8 cellular contexts compared by ENCODE assay signal in genomic region chr19:18281082-18282020, GRCh38. TPM values are rescaled to one million over a fixed set of nuclear protein-coding genes. Genes with fewer than 3 reads are reported as not detected.
A peak's percentile ranks its signal among the peaks of the same experiment; 100 is the strongest.
DNase-seq lines count a peak whose midpoint lies in the region; ATAC-seq and TF ChIP-seq lines count a peak whose summit lies in the region.

TSS of gene JUND (minus strand) at chr19:18281622. CDS start at chr19:18281484, 138 bp downstream.

- H3K9ac ChIP-seq in muscle layer of colon (ENCODE audit: low read length), result peak within 1 kb of the TSS; percentile 98

- H3K36me3 ChIP-seq in PC-9 (ENCODE audit: low read depth) (peaks cover 5% of the 10 kb centered on the region; the same call in 1 of the 2 replicates), esophagus (ENCODE audit: control insufficient read depth in 2 of 2, insufficient read depth in 2 of 2, low read length in 1 of 2) (peaks cover 0 to 12% of the 10 kb centered on the region in 2 donors), muscle layer of colon (ENCODE audit: insufficient read depth, low read length) (peaks cover 16% of the 10 kb centered on the region)

- POLR2A ChIA-PET in PC-9 (lab: Charles Lee; ENCODE audit: unreplicated experiment), result interaction anchor here (0.5 to 2.4 kb wide), 27 partner anchors 11 to 560 kb away, joined by 3 to 63 read pairs (median 6); partner anchors contain the start of genes LSM4, MPV17L2 and RPL18A

- no peaks in the 10 kb centered on the region for H3K9me2 ChIP-seq in PC-9 (ENCODE audit: insufficient read depth)

- WGBS in esophagus, 2 donors, result 0 to 1% methylated on average over 74 to 138 of the region's 138 CpGs

- no peaks in the 10 kb centered on the region for H3K9me3 Mint-ChIP-seq in activated T-cell treated with anti-CD3 and anti-CD28 coated beads, Interleukin-2, amount 50 U/mL, for 4 hours

- peak within 1 kb of the TSS; percentile 93 for H3K4me3 ChIP-seq in PC-9
- peak within 1 kb of the TSS; percentile 67 to 99 for H3K4me3 ChIP-seq in esophagus (ENCODE audit: low read depth in 1 of 2, low read length in 2 of 2)
- H3K4me3 ChIP-seq in muscle layer of colon (ENCODE audit: low read depth in 1 of 2, low read length in 2 of 2), result peak within 1 kb of the TSS; percentile 84 to 99

- CTCF ChIA-PET in PC-9 (lab: Charles Lee), result interaction anchor here (0.9 to 1.8 kb wide), 2 partner anchors 42 to 47 kb away, joined by 4 to 9 read pairs; partner anchors contain the start of gene LSM4

- peaks cover 48% of the 10 kb centered on the region for H3K79me2 ChIP-seq in PC-9 (ENCODE audit: low read depth)

- peak within 1 kb of the TSS; percentile 99 for H3K4me2 ChIP-seq in PC-9

- in situ Hi-C loops in KBM-7 (cut with MboI; ENCODE audit: low pct_unique_long_range_greater_than_20kb, low sequenced_read_pairs), result no loop called here

- H3K4me1 ChIP-seq in PC-9 (replicated peaks; ENCODE audit: insufficient read depth) (peaks cover 21% of the 10 kb centered on the region), esophagus (ENCODE audit: control insufficient read depth in 2 of 2, insufficient read depth in 2 of 2, low read length in 1 of 2) (peaks cover 0 to 14% of the 10 kb centered on the region in 2 donors), muscle layer of colon (ENCODE audit: insufficient read depth, low read length) (peaks cover 33% of the 10 kb centered on the region)

- peaks cover 25% of the 10 kb centered on the region for H4K20me1 ChIP-seq in PC-9 (ENCODE audit: insufficient read depth)

- DNase-seq in DMS79 (lab: John Stamatoyannopoulos, UW), result peak; percentile 92
- peak; percentile 97 for DNase-seq in KBM-7
- peak; percentile 91 to 99 for DNase-seq in PC-9
- DNase-seq in activated T-cell treated with anti-CD3 and anti-CD28 coated beads, Interleukin-2, amount 50 U/mL, for 4 hours, result peak; percentile 95
- DNase-seq in stimulated activated CD8-positive, alpha-beta memory T cell treated with anti-CD3 and anti-CD28 coated beads, Interleukin-7, amount 100 ng/mL, for 1 hour (ENCODE audit: low read depth in 2 of 2), result peak; percentile 89 to 95

- no peaks in the 10 kb centered on the region for H3K27me3 Mint-ChIP-seq in activated T-cell treated with anti-CD3 and anti-CD28 coated beads, Interleukin-2, amount 50 U/mL, for 4 hours (ENCODE audit: low read depth)

- no TSS peak for BruUV-seq in PC-9 (replicated peaks; lab: Mats Ljungman, UMichigan)

- ATAC-seq in GM21717 (IDR thresholded peaks at IDR 0.05; ENCODE audit: unreplicated experiment), result peak; percentile 48
- peak; percentile 74 to 77 for ATAC-seq in activated T-cell treated with anti-CD3 and anti-CD28 coated beads, Interleukin-2, amount 50 U/mL, for 4 hours

- peak within 1 kb of the TSS; percentile 96 for H3K4me3 Mint-ChIP-seq in activated T-cell treated with anti-CD3 and anti-CD28 coated beads, Interleukin-2, amount 50 U/mL, for 4 hours

- peaks cover 54% of the 10 kb centered on the region for H3F3A ChIP-seq in PC-9 (ENCODE audit: insufficient read depth, low read depth)

- H3K27ac ChIP-seq in PC-9 (peak within 1 kb of the TSS; percentile 97), esophagus (ENCODE audit: low read depth in 2 of 2, low read length in 1 of 2) (peak within 1 kb of the TSS; percentile 100), muscle layer of colon (ENCODE audit: low read depth, low read length) (peak within 1 kb of the TSS; percentile 100)

- TF ChIP-seq CTCF in PC-9 (conservative IDR thresholded peaks at IDR 0.05), result no peak

- no peaks in the 10 kb centered on the region for H3K27me3 ChIP-seq in PC-9 (ENCODE audit: insufficient read depth, low read depth)
- H3K27me3 ChIP-seq in esophagus (ENCODE audit: control insufficient read depth in 1 of 2, insufficient read depth in 2 of 2, low read length in 2 of 2), result no peaks in the 10 kb centered on the region
- H3K27me3 ChIP-seq in muscle layer of colon (ENCODE audit: control insufficient read depth in 1 of 2, insufficient read depth in 2 of 2, low read length in 2 of 2), result no peaks in the 10 kb centered on the region

- intact Hi-C loops in PC-9 (cut with micrococcal nuclease; ENCODE audit: unreplicated experiment), result loop anchor here (1.0 kb wide), 2 partner anchors 11 to 23 kb away; no protein-coding TSS in a partner anchor

- H2AFZ ChIP-seq in PC-9, result peak within 1 kb of the TSS; percentile 93

- peaks cover 15% of the 10 kb centered on the region for H3K36me3 Mint-ChIP-seq in activated T-cell treated with anti-CD3 and anti-CD28 coated beads, Interleukin-2, amount 50 U/mL, for 4 hours (ENCODE audit: insufficient read depth)

- H3K9me3 ChIP-seq in PC-9 (ENCODE audit: insufficient read depth, low read depth) (no peaks in the 10 kb centered on the region), esophagus (ENCODE audit: control insufficient read depth in 2 of 2, insufficient read depth in 1 of 2, low read depth in 1 of 2, low read length in 1 of 2) (no peaks in the 10 kb centered on the region), muscle layer of colon (ENCODE audit: low read length) (no peaks in the 10 kb centered on the region)

- H3K4me1 Mint-ChIP-seq in activated T-cell treated with anti-CD3 and anti-CD28 coated beads, Interleukin-2, amount 50 U/mL, for 4 hours (ENCODE audit: low read depth), result peaks cover 41% of the 10 kb centered on the region

RNA-seq across cellular contexts. Expression of gene JUND, which starts in this region (rescaled TPM):
- total RNA-seq in PC-9 (2021), result 115 and 150 TPM in 2 replicates
- total RNA-seq in activated T-cell treated with anti-CD3 and anti-CD28 coated beads, Interleukin-2, amount 50 U/mL, for 4 hours, result 100 to 1,000 TPM; 232 to 244 (median 242) TPM
- polyA plus RNA-seq in esophagus, result 10 to 100 TPM; 57.9 to 84.5 TPM

Comparison
In these comparisons a context has a peak if more than half of its experiments do, and no peak if none do; other contexts are left out.
1. Peak in every context shown above with its lines: DNase-seq, ATAC-seq, H3K4me3 ChIP-seq and H3K27ac ChIP-seq.